In the genomic region with DNA sequence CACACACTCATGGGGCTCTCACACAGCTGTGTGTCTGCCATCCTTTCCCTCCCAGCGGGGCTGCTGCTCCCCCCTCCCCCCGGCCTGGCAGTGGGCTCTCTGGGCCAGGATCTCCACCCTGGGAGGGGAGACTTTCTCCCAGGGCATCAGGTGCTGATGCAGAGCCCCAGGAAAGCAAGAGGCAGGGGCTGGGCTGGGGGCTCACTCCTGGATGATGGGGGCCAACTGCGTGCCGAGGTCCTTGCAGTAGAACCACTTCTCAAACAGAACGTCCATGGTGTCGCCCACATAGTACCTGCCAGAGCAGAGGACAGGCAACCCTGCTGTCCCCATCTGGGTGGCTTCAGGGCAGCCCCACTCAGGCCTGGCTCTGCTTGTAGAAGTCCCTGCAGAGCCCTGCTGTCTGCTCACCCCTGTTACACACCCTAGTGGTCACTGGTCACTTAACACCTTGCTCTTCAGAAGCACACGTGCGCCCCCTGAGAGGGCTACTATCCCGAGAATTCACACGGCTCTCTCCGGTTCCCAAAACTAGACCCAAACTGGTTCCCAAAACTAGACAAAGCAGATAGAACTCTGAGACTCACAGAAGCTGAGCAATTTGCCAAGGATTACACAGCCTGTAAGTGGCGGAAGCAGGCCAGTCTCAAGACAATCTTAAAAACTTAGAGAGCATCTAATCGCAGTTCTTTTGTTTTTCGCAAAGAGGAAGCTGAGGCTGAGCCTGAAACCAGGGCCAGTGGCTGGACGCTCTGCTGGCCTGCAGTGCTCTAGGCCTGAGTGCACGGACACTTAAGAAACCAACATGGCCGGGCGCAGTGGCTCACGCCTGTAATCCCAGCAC, we compare ENCODE assay signal across 9 cellular contexts. TPM values are rescaled to one million over a fixed set of nuclear protein-coding genes. Genes with fewer than 3 reads are reported as not detected.
DNase-seq lines count a peak whose midpoint lies in the region; ATAC-seq and TF ChIP-seq lines count a peak whose summit lies in the region.
"Had no signal": no experiment of that assay in that cellular context is flagged by ENCODE, and none has a peak within 500 bp of the region (broad histone marks: within the 10 kb centered on the region; RNA-seq: fewer than 3 reads in every experiment).

No MANE protein-coding gene starts in this region.

- no peaks in the 10 kb centered on the region for H3K4me1 Mint-ChIP-seq in neural crest cell
- H3K4me1 Mint-ChIP-seq in activated CD4-positive, alpha-beta memory T cell treated with anti-CD3 and anti-CD28 coated beads, Interleukin-2, amount 10 ng/mL, durations not matched to agents 7 days and 5 days, result no peaks in the 10 kb centered on the region

- H3K4me3 ChIP-seq in Panc1 (ENCODE audit: low read depth in 2 of 2, low read length in 2 of 2) (no peak overlapping the region), epithelial cell of proximal tubule (ENCODE audit: low read depth, low read length) (no peak overlapping the region)
- H3K4me3 ChIP-seq: BLaER1 treated with 17β-estradiol and CSF1 and Interleukin-3, amounts not matched to agents 10 nM and 100 nM had no signal

- no peaks in the 10 kb centered on the region for H3K27me3 ChIP-seq in Panc1 (ENCODE audit: control insufficient read depth, insufficient read depth, low read length)
- H3K27me3 ChIP-seq: BLaER1 treated with 17β-estradiol and CSF1 and Interleukin-3, amounts not matched to agents 10 nM and 100 nM had no signal

- no peaks in the 10 kb centered on the region for H3K36me3 Mint-ChIP-seq in neural crest cell (ENCODE audit: low read depth)
- no peaks in the 10 kb centered on the region for H3K36me3 Mint-ChIP-seq in activated CD4-positive, alpha-beta memory T cell treated with anti-CD3 and anti-CD28 coated beads, Interleukin-2, amount 10 ng/mL, durations not matched to agents 7 days and 5 days (ENCODE audit: low read depth)

- H3K4me1 ChIP-seq in Panc1 (ENCODE audit: control insufficient read depth, insufficient read depth, low read length), result no peaks in the 10 kb centered on the region

- POLR2A ChIA-PET in Panc1 (lab: Charles Lee), result no interaction called here
- POLR2A ChIA-PET in activated CD4-positive, alpha-beta memory T cell treated with anti-CD3 and anti-CD28 coated beads, Interleukin-2, amount 10 ng/mL, durations not matched to agents 7 days and 5 days (lab: Charles Lee), result no interaction called here

- intact Hi-C loops in Panc1 (cut with micrococcal nuclease; ENCODE audit: unreplicated experiment), result no loop called here

- peak; percentile 22 for DNase-seq in NCI-H1694 treated with DMSO at 0.1 percent for 48 hours (lab: John Stamatoyannopoulos, UW)
- DNase-seq in NCI-H1694 (lab: John Stamatoyannopoulos, UW), result no peak
- no peak for DNase-seq in Panc1 (ENCODE audit: low read depth, low spot score)
- no peak for DNase-seq in epithelial cell of proximal tubule (ENCODE audit: low read depth)
- DNase-seq in neural crest cell (ENCODE audit: low read depth, low spot score), result peak; percentile 29
- no peak for DNase-seq in activated CD4-positive, alpha-beta memory T cell treated with anti-CD3 and anti-CD28 coated beads, Interleukin-2, amount 10 ng/mL, durations not matched to agents 7 days and 5 days

- in situ Hi-C loops in Panc1 (cut with HindIII; ENCODE audit: low pct_unique_long_range_greater_than_20kb, low sequenced_read_pairs), result no loop called here

- H3K27ac ChIP-seq in Panc1 (ENCODE audit: low read length), result no peak overlapping the region
- H3K27ac ChIP-seq: BLaER1 treated with 17β-estradiol and CSF1 and Interleukin-3, amounts not matched to agents 10 nM and 100 nM had no signal

- ATAC-seq in HG03175 (IDR thresholded peaks at IDR 0.05; ENCODE audit: unreplicated experiment) (peak; percentile 57), Panc1 (peak; percentile 88), HG02588 (IDR thresholded peaks at IDR 0.05; ENCODE audit: unreplicated experiment) (no peak)

- no peaks in the 10 kb centered on the region for H3K36me3 ChIP-seq in Panc1 (ENCODE audit: control insufficient read depth, insufficient read depth, low read length)
- H3K36me3 ChIP-seq: BLaER1 treated with 17β-estradiol and CSF1 and Interleukin-3, amounts not matched to agents 10 nM and 100 nM had no signal

- no peaks in the 10 kb centered on the region for H3K9me3 Mint-ChIP-seq in neural crest cell
- no peaks in the 10 kb centered on the region for H3K9me3 Mint-ChIP-seq in activated CD4-positive, alpha-beta memory T cell treated with anti-CD3 and anti-CD28 coated beads, Interleukin-2, amount 10 ng/mL, durations not matched to agents 7 days and 5 days

- TF ChIP-seq CTCF in Panc1 (IDR thresholded peaks at IDR 0.05), result peak; percentile 82; the same call in 1 of the 2 replicates
- peak; percentile 58 for TF ChIP-seq CTCF in epithelial cell of proximal tubule (conservative IDR thresholded peaks at IDR 0.05; ENCODE audit: low read depth, low read length)
- peak; percentile 55 for TF ChIP-seq CTCF in neural crest cell (conservative IDR thresholded peaks at IDR 0.05)

- H3K27me3 Mint-ChIP-seq in neural crest cell (ENCODE audit: low read depth), result no peaks in the 10 kb centered on the region
- H3K27me3 Mint-ChIP-seq in activated CD4-positive, alpha-beta memory T cell treated with anti-CD3 and anti-CD28 coated beads, Interleukin-2, amount 10 ng/mL, durations not matched to agents 7 days and 5 days, result no peaks in the 10 kb centered on the region

- BruUV-seq in Panc1 (replicated peaks; lab: Mats Ljungman, UMichigan), result no TSS peak

- H3K4me3 Mint-ChIP-seq in neural crest cell, result peak overlapping the region; percentile 11
- no peak overlapping the region for H3K4me3 Mint-ChIP-seq in activated CD4-positive, alpha-beta memory T cell treated with anti-CD3 and anti-CD28 coated beads, Interleukin-2, amount 10 ng/mL, durations not matched to agents 7 days and 5 days

- CTCF ChIA-PET in Panc1 (lab: Charles Lee), result no interaction called here
- CTCF ChIA-PET in activated CD4-positive, alpha-beta memory T cell treated with anti-CD3 and anti-CD28 coated beads, Interleukin-2, amount 10 ng/mL, durations not matched to agents 7 days and 5 days (lab: Charles Lee), result no interaction called here

- no peaks in the 10 kb centered on the region for H3K9me3 ChIP-seq in Panc1 (ENCODE audit: control insufficient read depth, insufficient read depth, low read depth, low read length)
- H3K9me3 ChIP-seq: BLaER1 treated with 17β-estradiol and CSF1 and Interleukin-3, amounts not matched to agents 10 nM and 100 nM had no signal

- H3K27ac Mint-ChIP-seq in neural crest cell (ENCODE audit: unreplicated experiment), result no peak overlapping the region
- no peak overlapping the region for H3K27ac Mint-ChIP-seq in activated CD4-positive, alpha-beta memory T cell treated with anti-CD3 and anti-CD28 coated beads, Interleukin-2, amount 10 ng/mL, durations not matched to agents 7 days and 5 days

RNA-seq across cellular contexts. Expression of a gene that starts 6.6 kb away (rescaled TPM):
- total RNA-seq in Panc1 (2021; ENCODE audit: unreplicated experiment) (0.10 TPM), epithelial cell of proximal tubule (0.07 TPM in 1 of 2 replicates, not detected in the other), neural crest cell (1.7 and 1.8 TPM in 2 replicates)
- 0.17 TPM for polyA plus RNA-seq in Panc1 (2012; ENCODE audit: insufficient read length)
- total RNA-seq in activated CD4-positive, alpha-beta memory T cell treated with anti-CD3 and anti-CD28 coated beads, Interleukin-2, amount 10 ng/mL, durations not matched to agents 7 days and 5 days, result not detected

RNA-seq across cellular contexts. Expression of a gene that starts 21.9 kb away (rescaled TPM):
- total RNA-seq in Panc1 (2021; ENCODE audit: unreplicated experiment) (0.74 TPM), epithelial cell of proximal tubule (2.2 and 6.1 TPM in 2 replicates), neural crest cell (3.5 and 4.9 TPM in 2 replicates)
- polyA plus RNA-seq in Panc1 (2012; ENCODE audit: insufficient read length), result 1.4 TPM
- total RNA-seq in activated CD4-positive, alpha-beta memory T cell treated with anti-CD3 and anti-CD28 coated beads, Interleukin-2, amount 10 ng/mL, durations not matched to agents 7 days and 5 days, result under 1 TPM; 0.18 to 0.28 TPM

Comparison
In these comparisons a context has a peak if more than half of its experiments do, and no peak if none do; other contexts are left out.
1. DNase-seq: peak in NCI-H1694 treated with DMSO at 0.1 percent for 48 hours (single experiment) and neural crest cell (single experiment); none in NCI-H1694 (single experiment), Panc1 (single experiment), epithelial cell of proximal tubule (single experiment) and activated CD4-positive, alpha-beta memory T cell treated with anti-CD3 and anti-CD28 coated beads, Interleukin-2, amount 10 ng/mL, durations not matched to agents 7 days and 5 days (single experiment).
2. Peak in every context shown above with its lines, with median percentiles within 50 percentile points of each other: CTCF ChIP-seq.